8 cellular contexts compared by ENCODE assay signal in the genomic region with DNA sequence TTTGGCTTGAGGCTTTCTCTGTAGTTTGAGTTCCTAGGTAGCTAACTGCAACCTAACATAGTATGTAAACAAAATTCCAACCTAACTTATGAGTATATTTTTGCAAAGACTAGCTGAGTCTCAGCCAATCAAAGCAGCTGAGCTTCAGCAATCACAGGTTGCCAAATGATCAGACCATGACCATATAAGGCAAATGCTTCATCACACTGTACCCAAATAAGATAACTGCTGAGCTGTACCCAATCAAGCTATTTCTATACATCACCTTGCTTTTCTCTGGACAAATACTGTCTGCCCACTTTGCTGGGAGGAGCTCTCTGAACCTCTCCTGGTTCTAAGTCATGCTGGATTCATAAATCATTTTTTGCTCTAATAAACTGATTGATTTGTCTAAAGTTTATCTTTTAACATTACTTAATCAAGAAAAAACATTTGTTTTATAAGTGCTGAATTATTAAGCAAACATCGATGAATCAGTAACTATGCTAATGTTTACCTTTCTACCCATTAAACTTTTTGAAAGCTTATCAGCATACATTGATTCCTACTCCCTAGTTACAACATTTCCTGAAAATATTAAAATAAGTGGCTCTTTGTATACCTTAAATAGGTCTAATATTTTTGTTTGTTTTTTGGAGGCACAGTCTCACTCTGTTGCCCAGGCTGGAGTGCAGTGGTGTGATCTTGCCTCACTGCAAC.
DNase-seq lines count a peak whose midpoint lies in the region; ATAC-seq, FAIRE-seq and TF ChIP-seq lines count a peak whose summit lies in the region.

No MANE protein-coding gene starts in this region.

- FAIRE-seq in pancreas (lab: Jason Lieb, UNC): no peak

- H3K9me3 ChIP-seq in body of pancreas (no peaks in the 10 kb centered on the region), pancreas (no peaks in the 10 kb centered on the region)

- no peaks in the 10 kb centered on the region for H3K36me3 ChIP-seq in body of pancreas (replicated peaks in 1 of 2; ENCODE audit: insufficient read depth in 1 of 2, low read depth in 2 of 2)
- H3K36me3 ChIP-seq in pancreas: no peaks in the 10 kb centered on the region

- intact Hi-C loops in body of pancreas (cut with DNase I) (no loop called here), pancreas (cut with DNase I) (no loop called here)

- no peak for TF ChIP-seq POLR2A in body of pancreas (IDR thresholded peaks at IDR 0.05)

- peak; percentile 51 for DNase-seq in DMS53 (lab: John Stamatoyannopoulos, UW)
- DNase-seq in DMS53 treated with DMSO at 0.1 percent for 48 hours (lab: John Stamatoyannopoulos, UW; ENCODE audit: unreplicated experiment): no peak
- DNase-seq in LNCaP clone FGC (ENCODE audit: low read depth): peak; percentile 97
- DNase-seq in body of pancreas: no peak
- no peak for DNase-seq in pancreas
- DNase-seq in activated CD4-positive, alpha-beta T cell treated with anti-CD3 and anti-CD28 coated beads, Interleukin-2, amount 50 U/mL, for 4 hours: no peak

- 22 to 27% methylated on average over 1 of the region's 1 CpG for WGBS in body of pancreas, 2 donors
- 8 to 14% methylated on average over 1 of the region's 1 CpG for WGBS in pancreas, 2 donors

- H3K4me3 ChIP-seq in LNCaP clone FGC (ENCODE audit: low read depth, low read length): no peak overlapping the region
- H3K4me3 ChIP-seq in body of pancreas: no peak overlapping the region
- no peak overlapping the region for H3K4me3 ChIP-seq in pancreas

- TF ChIP-seq CTCF in LNCaP clone FGC (IDR thresholded peaks at IDR 0.05; ENCODE audit: control insufficient read depth, extremely low read depth, insufficient read depth) (no peak), body of pancreas (IDR thresholded peaks at IDR 0.05) (no peak), pancreas (IDR thresholded peaks at IDR 0.05) (no peak)

- H3K4me1 ChIP-seq in body of pancreas (peaks cover 11% of the 10 kb centered on the region), pancreas (peaks cover 0 to 6% (median 3%) of the 10 kb centered on the region in 3 donors)

- ATAC-seq in body of pancreas (peak; percentile 77), pancreas (peak; percentile 53 to 85 (median 84)), HG03095 (IDR thresholded peaks at IDR 0.05; ENCODE audit: unreplicated experiment) (no peak), HG03025 (IDR thresholded peaks at IDR 0.05; ENCODE audit: low FRiP score, unreplicated experiment) (no peak)

- no peaks in the 10 kb centered on the region for H3K27me3 ChIP-seq in body of pancreas
- no peaks in the 10 kb centered on the region for H3K27me3 ChIP-seq in pancreas

- H3K27ac ChIP-seq in body of pancreas: no peak overlapping the region
- H3K27ac ChIP-seq in pancreas: no peak overlapping the region

Comparison
In these comparisons a context has a peak if more than half of its experiments do, and no peak if none do; other contexts are left out.
1. DNase-seq: peak in DMS53 (single experiment) and LNCaP clone FGC (single experiment); none in DMS53 treated with DMSO at 0.1 percent for 48 hours (single experiment), body of pancreas (0 of 4), pancreas (0 of 6) and activated CD4-positive, alpha-beta T cell treated with anti-CD3 and anti-CD28 coated beads, Interleukin-2, amount 50 U/mL, for 4 hours (0 of 2).
2. ATAC-seq: peak in body of pancreas (single experiment) and pancreas (4 of 4); none in HG03095 (single experiment) and HG03025 (single experiment).